ENCODE assay signal across 7 cellular contexts in genomic region chr4:38663021-38663800, GRCh38. TPM values are rescaled to one million over a fixed set of nuclear protein-coding genes. Genes with fewer than 3 reads are reported as not detected.
DNase-seq lines count a peak whose midpoint lies in the region; ATAC-seq and TF ChIP-seq lines count a peak whose summit lies in the region.

No MANE protein-coding gene starts in this region.

- WGBS in heart left ventricle, 4 donors, result 1 to 11% (median 2%) methylated on average over 15 to 92 of the region's 92 CpGs
- 0 to 1% methylated on average over 92 of the region's 92 CpGs for WGBS in sigmoid colon, 2 donors

- no peak for TF ChIP-seq EP300 in sigmoid colon (IDR thresholded peaks at IDR 0.05)

- DNase-seq in KBM-7 (peak; percentile 52), heart left ventricle (no peak), sigmoid colon (peak; percentile 80), NCI-H128 (lab: John Stamatoyannopoulos, UW; ENCODE audit: unreplicated experiment) (no peak)
- DNase-seq in activated naive CD4-positive, alpha-beta T cell (lab: John Stamatoyannopoulos, UW), result peak in 3 of 4 experiments; percentile 38 to 68 (median 45)

- TF ChIP-seq CTCF in heart left ventricle (IDR thresholded peaks at IDR 0.05) (peak in 1 of 12 donors; percentile 13), sigmoid colon (IDR thresholded peaks at IDR 0.05) (no peak)

- intact Hi-C loops in heart left ventricle (cut with DNase I) (loop anchor here in 3 of 10 donors (1.0 to 10.0 kb wide), 5 partner anchors 98 to 344 kb away; no protein-coding TSS in a partner anchor), sigmoid colon (cut with DNase I) (loop anchor here (5.0 to 10.0 kb wide), 3 partner anchors 51 to 858 kb away; no protein-coding TSS in a partner anchor)

- peak; percentile 29 for ATAC-seq in GM18499 (IDR thresholded peaks at IDR 0.05; ENCODE audit: insufficient read depth, unreplicated experiment)
- ATAC-seq in GM21717 (IDR thresholded peaks at IDR 0.05; ENCODE audit: unreplicated experiment), result peak; percentile 44
- ATAC-seq in heart left ventricle, result peak in 3 of 4 donors; percentile 0 to 47 (median 33)

- H3K4me1 ChIP-seq in heart left ventricle (peaks cover 0 to 48% (median 24%) of the 10 kb centered on the region in 12 donors), sigmoid colon (peaks cover 0 to 42% (median 31%) of the 10 kb centered on the region in 4 donors)

- H3K36me3 ChIP-seq in heart left ventricle (no peaks in the 10 kb centered on the region), sigmoid colon (no peaks in the 10 kb centered on the region)

- H3K27ac ChIP-seq in heart left ventricle (peak overlapping the region; percentile 96 to 100 (median 100)), sigmoid colon (peak overlapping the region; percentile 99 to 100 (median 100))

- in situ Hi-C loops in KBM-7 (cut with MboI; ENCODE audit: low pct_unique_long_range_greater_than_20kb, low sequenced_read_pairs), result loop anchor here (25.0 kb wide), 1 partner anchor 351 kb away; no protein-coding TSS in a partner anchor

- no peaks in the 10 kb centered on the region for H3K27me3 ChIP-seq in heart left ventricle
- H3K27me3 ChIP-seq in sigmoid colon, result no peaks in the 10 kb centered on the region

- H3K4me3 ChIP-seq in heart left ventricle (peak overlapping the region; percentile 50 to 95 (median 82)), sigmoid colon (peak overlapping the region; percentile 55 to 100 (median 98))

- TF ChIP-seq POLR2A in heart left ventricle (IDR thresholded peaks at IDR 0.05), result peak in 1 of 2 donors; percentile 37
- TF ChIP-seq POLR2A in sigmoid colon (IDR thresholded peaks at IDR 0.05), result peak in 1 of 2 donors; percentile 10

- H3K9me3 ChIP-seq in heart left ventricle (no peaks in the 10 kb centered on the region), sigmoid colon (no peaks in the 10 kb centered on the region)

RNA-seq across cellular contexts. Expression of gene KLF3, which starts 0.8 kb away (rescaled TPM):
- total RNA-seq in heart left ventricle (10 to 100 TPM; 17.8 to 36.4 (median 21.1) TPM), sigmoid colon (10 to 100 TPM; 29.2 to 43.5 (median 38.0) TPM)
- polyA plus RNA-seq in heart left ventricle (10 to 100 TPM in 1 of 2 donors, 1 to 10 TPM in 1; 7.4 to 16.0 TPM), sigmoid colon (10 to 100 TPM; 38.6 to 64.0 (median 48.6) TPM)

Comparison
In these comparisons a context has a peak if more than half of its experiments do, and no peak if none do; other contexts are left out.
1. DNase-seq: peak in KBM-7 (single experiment), activated naive CD4-positive, alpha-beta T cell (3 of 4) and sigmoid colon (single experiment); none in heart left ventricle (0 of 5) and NCI-H128 (single experiment).
2. Peak in every context shown above with its lines, with median percentiles within 50 percentile points of each other: ATAC-seq.